Comparison of ENCODE assay signal across 8 cellular contexts in the genomic region with DNA sequence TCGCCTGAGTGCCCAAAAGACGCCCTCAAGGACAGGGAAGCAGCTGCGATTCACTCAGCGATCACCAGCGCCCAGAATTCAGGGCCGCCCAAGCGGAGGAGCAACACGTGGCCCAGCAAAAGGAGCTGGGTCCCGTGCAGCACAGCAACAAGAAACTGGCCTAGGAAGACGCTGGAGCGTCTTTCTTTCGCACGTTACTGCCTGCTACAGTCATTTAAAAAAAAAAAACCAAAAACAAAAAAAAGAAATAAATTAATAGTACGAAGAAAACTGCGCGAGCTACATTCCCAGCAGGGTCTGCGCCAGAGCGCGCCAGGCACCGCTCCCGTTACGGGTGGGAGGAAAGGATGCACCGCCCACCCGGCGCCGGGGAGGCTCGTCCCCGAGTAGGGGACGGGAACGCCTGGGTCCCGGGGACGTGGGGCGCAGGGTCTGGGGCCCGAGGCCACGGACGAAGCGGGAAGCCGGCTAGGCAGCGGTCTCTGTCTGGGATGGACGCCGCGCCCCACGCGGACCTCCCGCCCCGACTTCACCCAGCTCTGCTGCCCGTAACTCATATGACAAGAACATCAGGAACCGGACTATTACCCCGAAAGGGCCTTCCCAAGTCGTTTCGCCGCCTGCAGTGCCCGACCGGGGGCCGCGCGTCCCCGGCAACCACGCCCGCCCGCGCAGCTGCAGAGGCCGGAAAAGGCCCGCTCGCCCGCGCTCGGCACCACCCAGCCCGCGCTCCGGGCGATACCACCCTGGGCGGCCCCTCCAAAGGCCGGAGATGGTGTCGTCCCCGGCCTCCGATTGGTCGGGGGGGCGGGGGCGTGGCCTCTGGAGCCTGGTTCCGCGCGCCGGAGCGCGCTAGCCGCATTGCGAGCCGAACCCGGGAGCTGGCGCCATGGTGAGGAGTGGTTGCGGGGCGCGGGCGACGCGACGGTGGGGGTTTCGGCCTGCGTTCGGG. TPM values are rescaled to one million over a fixed set of nuclear protein-coding genes. Genes with fewer than 3 reads are reported as not detected.
DNase-seq lines count a peak whose midpoint lies in the region; ATAC-seq and TF ChIP-seq lines count a peak whose summit lies in the region.

A gene with protein sequence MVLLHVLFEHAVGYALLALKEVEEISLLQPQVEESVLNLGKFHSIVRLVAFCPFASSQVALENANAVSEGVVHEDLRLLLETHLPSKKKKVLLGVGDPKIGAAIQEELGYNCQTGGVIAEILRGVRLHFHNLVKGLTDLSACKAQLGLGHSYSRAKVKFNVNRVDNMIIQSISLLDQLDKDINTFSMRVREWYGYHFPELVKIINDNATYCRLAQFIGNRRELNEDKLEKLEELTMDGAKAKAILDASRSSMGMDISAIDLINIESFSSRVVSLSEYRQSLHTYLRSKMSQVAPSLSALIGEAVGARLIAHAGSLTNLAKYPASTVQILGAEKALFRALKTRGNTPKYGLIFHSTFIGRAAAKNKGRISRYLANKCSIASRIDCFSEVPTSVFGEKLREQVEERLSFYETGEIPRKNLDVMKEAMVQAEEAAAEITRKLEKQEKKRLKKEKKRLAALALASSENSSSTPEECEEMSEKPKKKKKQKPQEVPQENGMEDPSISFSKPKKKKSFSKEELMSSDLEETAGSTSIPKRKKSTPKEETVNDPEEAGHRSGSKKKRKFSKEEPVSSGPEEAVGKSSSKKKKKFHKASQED (plus strand): TSS at position 861 of the 952 bp plus-strand sequence. CDS start 29 bp downstream, at position 890.

- no peaks in the 10 kb centered on the region for H3K9me3 ChIP-seq in right atrium auricular region
- H3K9me3 ChIP-seq in uterus: no peaks in the 10 kb centered on the region

- H3K4me1 ChIP-seq in right atrium auricular region: peaks cover 0 to 22% of the 10 kb centered on the region in 2 donors
- H3K4me1 ChIP-seq in uterus: peaks cover 4 to 10% of the 10 kb centered on the region in 2 donors

- H3K27me3 ChIP-seq in right atrium auricular region (no peaks in the 10 kb centered on the region), uterus (no peaks in the 10 kb centered on the region)

- H3K36me3 ChIP-seq in right atrium auricular region (peaks cover 31% of the 10 kb centered on the region), uterus (no peaks in the 10 kb centered on the region)

- ATAC-seq in GM18498 (IDR thresholded peaks at IDR 0.05; ENCODE audit: unreplicated experiment): peak; percentile 85
- ATAC-seq in HG02938 (IDR thresholded peaks at IDR 0.05; ENCODE audit: unreplicated experiment): peak; percentile 68

- peak; percentile 84 to 87 for TF ChIP-seq POLR2A in uterus (IDR thresholded peaks at IDR 0.05)

- DNase-seq in NCI-H1930 (lab: John Stamatoyannopoulos, UW) (peak; percentile 82 to 92), anterior cingulate cortex (lab: John Stamatoyannopoulos, UW) (peak; percentile 58 to 96 (median 90)), right atrium auricular region (ENCODE audit: low spot score) (peak; percentile 89), putamen (ENCODE audit: low spot score) (peak; percentile 95), uterus (peak; percentile 87 to 94)

- H3K4me3 ChIP-seq in right atrium auricular region: peak within 1 kb of the TSS; percentile 62 to 80
- peak within 1 kb of the TSS; percentile 72 to 84 for H3K4me3 ChIP-seq in uterus

- no peak for TF ChIP-seq CTCF in right atrium auricular region (IDR thresholded peaks at IDR 0.05)
- TF ChIP-seq CTCF in uterus (IDR thresholded peaks at IDR 0.05): peak in 1 of 4 experiments; percentile 8

- H3K27ac ChIP-seq in right atrium auricular region (peak within 1 kb of the TSS; percentile 79 to 86), uterus (peak within 1 kb of the TSS; percentile 79 to 87)

- intact Hi-C loops in T-helper 2 cell treated with Interferon-gamma antibody and Interleukin-4, amounts not matched to agents 100 ng/mL and 5 ng/mL, for 36 hours (cut with micrococcal nuclease): loop anchor here (1.0 to 5.0 kb wide), 3 partner anchors 12 to 180 kb away; a partner anchor contains a TSS
- intact Hi-C loops in uterus (cut with DNase I; ENCODE audit: low total_unique reads): no loop called here

RNA-seq across cellular contexts. Expression of the gene that starts here (rescaled TPM):
- 478 and 501 TPM in 2 replicates for total RNA-seq in T-helper 2 cell treated with Interferon-gamma antibody and Interleukin-4, amounts not matched to agents 100 ng/mL and 5 ng/mL, for 36 hours
- total RNA-seq in right atrium auricular region (10 to 100 TPM; 30.9 to 47.1 TPM), uterus (100 to 1,000 TPM; 108 to 151 (median 134) TPM)

Comparison
In these comparisons a context has a peak if more than half of its experiments do, and no peak if none do; other contexts are left out.
1. Peak in every context shown above with its lines: DNase-seq, ATAC-seq, H3K4me3 ChIP-seq and H3K27ac ChIP-seq.